12 cellular contexts compared by ENCODE assay signal in genomic region chr14:73774244-73774575, GRCh38.
DNase-seq lines count a peak whose midpoint lies in the region; ATAC-seq and TF ChIP-seq lines count a peak whose summit lies in the region.
"Had no signal": no experiment of that assay in that cellular context is flagged by ENCODE, and none has a peak within 500 bp of the region (broad histone marks: within the 10 kb centered on the region; RNA-seq: fewer than 3 reads in every experiment).

No MANE protein-coding gene starts in this region.

- H3K27me3 Mint-ChIP-seq in activated T-helper 2 cell treated with anti-CD3 and anti-CD28 coated beads, Interferon-gamma antibody, Interleukin-2, Interleukin-4, amounts not matched to agents 10 μg/mL and 5 μg/mL and 100 μg/mL, durations not matched to agents 14 hours and 24 hours and 36 hours (ENCODE audit: low read depth) = no peaks in the 10 kb centered on the region
- peaks cover 4% of the 10 kb centered on the region for H3K27me3 Mint-ChIP-seq in nephron progenitor cell (ENCODE audit: low read depth, poor library complexity)

- H3K27ac Mint-ChIP-seq in activated T-helper 2 cell treated with anti-CD3 and anti-CD28 coated beads, Interferon-gamma antibody, Interleukin-2, Interleukin-4, amounts not matched to agents 10 μg/mL and 5 μg/mL and 100 μg/mL, durations not matched to agents 14 hours and 24 hours and 36 hours = peak overlapping the region; percentile 55
- H3K27ac Mint-ChIP-seq in nephron progenitor cell = peak overlapping the region; percentile 35

- H3K4me3 Mint-ChIP-seq in activated T-helper 2 cell treated with anti-CD3 and anti-CD28 coated beads, Interferon-gamma antibody, Interleukin-2, Interleukin-4, amounts not matched to agents 10 μg/mL and 5 μg/mL and 100 μg/mL, durations not matched to agents 14 hours and 24 hours and 36 hours (ENCODE audit: low read depth) = no peak overlapping the region
- no peak overlapping the region for H3K4me3 Mint-ChIP-seq in nephron progenitor cell

- no peak overlapping the region for H3K9ac ChIP-seq in BLaER1

- peaks cover 7% of the 10 kb centered on the region for H3K36me3 Mint-ChIP-seq in activated T-helper 2 cell treated with anti-CD3 and anti-CD28 coated beads, Interferon-gamma antibody, Interleukin-2, Interleukin-4, amounts not matched to agents 10 μg/mL and 5 μg/mL and 100 μg/mL, durations not matched to agents 14 hours and 24 hours and 36 hours (ENCODE audit: low read depth)
- H3K36me3 Mint-ChIP-seq in nephron progenitor cell (ENCODE audit: low read depth) = peaks cover 15% of the 10 kb centered on the region

- WGBS in adrenal gland, 4 donors = 55 to 84% (median 59%) methylated on average over 2 to 3 of the region's 3 CpGs

- DNase-seq in GM12865 (ENCODE audit: low read depth) (peak; percentile 66), nephron progenitor cell (no peak), HK-2 (ENCODE audit: unreplicated experiment) (no peak), adrenal gland (no peak), NAMALWA (ENCODE audit: low spot score) (no peak)
- no peak for DNase-seq in activated T-helper 2 cell treated with anti-CD3 and anti-CD28 coated beads, Interferon-gamma antibody, Interleukin-2, Interleukin-4, amounts not matched to agents 10 μg/mL and 5 μg/mL and 100 μg/mL, durations not matched to agents 14 hours and 24 hours and 36 hours (ENCODE audit: low spot score)
- DNase-seq: central memory CD4-positive, alpha-beta T cell; H7; KBM-7; OCI-M1 had no signal

- H3K9me3 ChIP-seq in BLaER1 (no peaks in the 10 kb centered on the region), adrenal gland (replicated peaks in 1 of 3) (no peaks in the 10 kb centered on the region)

- H3K27me3 ChIP-seq in BLaER1 (no peaks in the 10 kb centered on the region), adrenal gland (no peaks in the 10 kb centered on the region)

- H3K36me3 ChIP-seq in BLaER1 = peaks cover 18% of the 10 kb centered on the region
- no peaks in the 10 kb centered on the region for H3K36me3 ChIP-seq in adrenal gland (replicated peaks in 1 of 2)

- TF ChIP-seq POLR2A in adrenal gland (IDR thresholded peaks at IDR 0.05) = no peak

- intact Hi-C loops in activated T-helper 2 cell treated with anti-CD3 and anti-CD28 coated beads, Interferon-gamma antibody, Interleukin-2, Interleukin-4, amounts not matched to agents 10 μg/mL and 5 μg/mL and 100 μg/mL, durations not matched to agents 14 hours and 24 hours and 36 hours (cut with micrococcal nuclease) = loop anchor here (5.0 kb wide), 1 partner anchor 47 kb away; no protein-coding TSS in a partner anchor
- intact Hi-C loops in adrenal gland (cut with DNase I) = no loop called here

- TF ChIP-seq CTCF in GM12865 (IDR thresholded peaks at IDR 0.05; ENCODE audit: insufficient read depth, low read depth, low read length, missing control alignments) (no peak), nephron progenitor cell (IDR thresholded peaks at IDR 0.05) (no peak), adrenal gland (IDR thresholded peaks at IDR 0.05) (no peak)

- no peaks in the 10 kb centered on the region for H3K9me3 Mint-ChIP-seq in activated T-helper 2 cell treated with anti-CD3 and anti-CD28 coated beads, Interferon-gamma antibody, Interleukin-2, Interleukin-4, amounts not matched to agents 10 μg/mL and 5 μg/mL and 100 μg/mL, durations not matched to agents 14 hours and 24 hours and 36 hours
- H3K9me3 Mint-ChIP-seq in nephron progenitor cell = no peaks in the 10 kb centered on the region

- ATAC-seq in GM19467 (IDR thresholded peaks at IDR 0.05; ENCODE audit: unreplicated experiment) = no peak

- H4K20me1 ChIP-seq in BLaER1 = peaks cover 99% of the 10 kb centered on the region

- H3K4me1 Mint-ChIP-seq in activated T-helper 2 cell treated with anti-CD3 and anti-CD28 coated beads, Interferon-gamma antibody, Interleukin-2, Interleukin-4, amounts not matched to agents 10 μg/mL and 5 μg/mL and 100 μg/mL, durations not matched to agents 14 hours and 24 hours and 36 hours (ENCODE audit: low read depth) = peaks cover 68% of the 10 kb centered on the region
- peaks cover 71% of the 10 kb centered on the region for H3K4me1 Mint-ChIP-seq in nephron progenitor cell

- peak overlapping the region; percentile 25; the same call in 1 of the 2 replicates for H3K4me2 ChIP-seq in BLaER1

- H3K27ac ChIP-seq in BLaER1 (peak overlapping the region; percentile 19; the same call in 1 of the 2 replicates), adrenal gland (peak overlapping the region in 2 of 5 donors; percentile 13 to 53)

- no peak overlapping the region for H3K4me3 ChIP-seq in BLaER1
- no peak overlapping the region for H3K4me3 ChIP-seq in GM12865 (ENCODE audit: low read depth, low read length)
- H3K4me3 ChIP-seq in adrenal gland = no peak overlapping the region

- H3K4me1 ChIP-seq in BLaER1 (peaks cover 99% of the 10 kb centered on the region), adrenal gland (replicated peaks in 1 of 2) (peaks cover 24 to 55% of the 10 kb centered on the region in 2 donors)
